14 cellular contexts compared by ENCODE assay signal in the genomic region with DNA sequence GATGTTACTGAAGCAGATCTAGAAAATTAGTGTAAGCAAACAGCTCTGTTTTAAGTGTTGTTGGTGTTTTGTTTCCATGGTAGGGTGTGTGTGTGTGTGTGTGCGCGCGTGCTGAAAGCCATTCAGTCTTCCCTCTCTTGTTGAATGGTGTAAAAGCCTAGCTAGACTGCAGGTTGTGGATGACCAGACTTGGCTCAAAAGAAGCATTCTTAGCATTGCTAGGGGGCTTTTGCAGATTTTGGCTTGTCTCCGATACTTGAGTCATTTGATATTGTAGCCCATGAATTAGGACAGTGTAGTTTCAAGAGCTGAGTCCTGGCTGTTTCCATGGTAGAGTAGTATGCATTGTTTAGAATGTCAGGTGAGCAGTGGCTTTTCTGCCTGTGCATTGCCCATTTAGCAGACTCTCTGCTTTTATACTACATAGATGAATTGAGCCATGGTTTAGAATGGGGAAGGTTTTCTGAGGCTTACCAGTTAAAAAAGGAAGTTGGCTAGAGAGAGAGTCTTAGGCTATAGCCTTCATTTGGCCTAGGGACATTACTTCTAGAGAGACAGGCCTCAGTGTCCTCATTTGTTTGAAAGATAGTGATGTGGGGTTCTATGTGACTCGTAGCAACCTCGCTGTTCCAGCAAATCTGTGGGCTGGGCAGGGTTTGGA.
DNase-seq lines count a peak whose midpoint lies in the region; TF ChIP-seq lines count a peak whose summit lies in the region.
"Had no signal": no experiment of that assay in that cellular context is flagged by ENCODE, and none has a peak within 500 bp of the region (broad histone marks: within the 10 kb centered on the region; RNA-seq: fewer than 3 reads in every experiment).

No MANE protein-coding gene starts in this region.

- H3K9me3 ChIP-seq in osteoblast (ENCODE audit: low read depth, low read length): no peaks in the 10 kb centered on the region
- H3K9me3 ChIP-seq in A673 (ENCODE audit: low read depth, low read length, poor library complexity, severe bottlenecking): no peaks in the 10 kb centered on the region
- no peaks in the 10 kb centered on the region for H3K9me3 ChIP-seq in tibial artery
- H3K9me3 ChIP-seq: A549, upper lobe of left lung had no signal

- H3K27me3 Mint-ChIP-seq in chondrocyte (ENCODE audit: low read depth): no peaks in the 10 kb centered on the region
- H3K27me3 Mint-ChIP-seq: activated CD4-positive, alpha-beta memory T cell treated with anti-CD3 and anti-CD28 coated beads, Interleukin-2, amount 10 ng/mL, durations not matched to agents 7 days and 5 days had no signal

- no peak overlapping the region for H2AFZ ChIP-seq in osteoblast (ENCODE audit: low read length)
- H2AFZ ChIP-seq: hepatocyte had no signal

- H3K9me3 Mint-ChIP-seq in chondrocyte (ENCODE audit: low read depth): no peaks in the 10 kb centered on the region
- H3K9me3 Mint-ChIP-seq: activated CD4-positive, alpha-beta memory T cell treated with anti-CD3 and anti-CD28 coated beads, Interleukin-2, amount 10 ng/mL, durations not matched to agents 7 days and 5 days had no signal

- peaks cover 81% of the 10 kb centered on the region for H4K20me1 ChIP-seq in osteoblast (ENCODE audit: insufficient read depth, low read length)

- H3K4me1 Mint-ChIP-seq in chondrocyte (ENCODE audit: low read depth): peaks cover 23% of the 10 kb centered on the region

- H3K79me2 ChIP-seq in osteoblast (ENCODE audit: insufficient read depth, low read length): peaks cover 96% of the 10 kb centered on the region

- TF ChIP-seq CTCF in chondrocyte (IDR thresholded peaks at IDR 0.05): no peak
- TF ChIP-seq CTCF in osteoblast (IDR thresholded peaks at IDR 0.05; ENCODE audit: extremely low read depth, low read depth, low read length): no peak
- TF ChIP-seq CTCF in A673 (conservative IDR thresholded peaks at IDR 0.05; ENCODE audit: low read depth, low read length): no peak
- no peak for TF ChIP-seq CTCF in tibial artery (IDR thresholded peaks at IDR 0.05)

- no peak overlapping the region for H3K4me3 Mint-ChIP-seq in chondrocyte (ENCODE audit: unreplicated experiment)
- H3K4me3 Mint-ChIP-seq: activated CD4-positive, alpha-beta memory T cell treated with anti-CD3 and anti-CD28 coated beads, Interleukin-2, amount 10 ng/mL, durations not matched to agents 7 days and 5 days had no signal

- no peaks in the 10 kb centered on the region for H3K36me3 ChIP-seq in osteoblast (ENCODE audit: insufficient read depth, low read length)
- no peaks in the 10 kb centered on the region for H3K36me3 ChIP-seq in A673 (ENCODE audit: insufficient read depth, low read length, poor library complexity, severe bottlenecking)
- no peaks in the 10 kb centered on the region for H3K36me3 ChIP-seq in tibial artery
- H3K36me3 ChIP-seq: cardiac muscle cell, upper lobe of left lung had no signal

- H3K36me3 Mint-ChIP-seq in chondrocyte (ENCODE audit: low read depth): peaks cover 3% of the 10 kb centered on the region

- H3K4me2 ChIP-seq in osteoblast (ENCODE audit: insufficient read depth, low read length): peak overlapping the region; percentile 64
- H3K4me2 ChIP-seq: A549, hepatocyte had no signal

- H3K27me3 ChIP-seq in osteoblast (ENCODE audit: insufficient read depth, low read length) (no peaks in the 10 kb centered on the region), A673 (replicated peaks; ENCODE audit: insufficient read depth, low read depth, low read length, poor library complexity) (no peaks in the 10 kb centered on the region), tibial artery (no peaks in the 10 kb centered on the region)
- H3K27me3 ChIP-seq: cardiac muscle cell, hepatocyte, upper lobe of left lung had no signal

- POLR2A ChIA-PET in A673 (lab: Charles Lee; ENCODE audit: low non-redundant PET): no interaction called here

- intact Hi-C loops in posterior vena cava (cut with DNase I) (no loop called here), A673 (cut with micrococcal nuclease; ENCODE audit: unreplicated experiment) (no loop called here), tibial artery (cut with DNase I; ENCODE audit: low total_unique reads) (no loop called here)

- H3K4me1 ChIP-seq in osteoblast (ENCODE audit: insufficient read depth, low read length) (peaks cover 16% of the 10 kb centered on the region), A673 (ENCODE audit: insufficient read depth, low read length, poor library complexity, severe bottlenecking) (peaks cover 12% of the 10 kb centered on the region), tibial artery (peaks cover 0 to 8% (median 2%) of the 10 kb centered on the region in 4 donors)
- H3K4me1 ChIP-seq: A549 had no signal

- BruUV-seq in A673 (replicated peaks; lab: Mats Ljungman, UMichigan): no TSS peak

- peak overlapping the region; percentile 62 for H3K27ac Mint-ChIP-seq in chondrocyte (ENCODE audit: unreplicated experiment)
- H3K27ac Mint-ChIP-seq: activated CD4-positive, alpha-beta memory T cell treated with anti-CD3 and anti-CD28 coated beads, Interleukin-2, amount 10 ng/mL, durations not matched to agents 7 days and 5 days had no signal

- DNase-seq in NCI-H2107 treated with DMSO at 0.1 percent for 48 hours (lab: John Stamatoyannopoulos, UW; ENCODE audit: unreplicated experiment): peak; percentile 60
- no peak for DNase-seq in NCI-H2107 (lab: John Stamatoyannopoulos, UW)
- peak; percentile 29 for DNase-seq in NCI-H2029 (lab: John Stamatoyannopoulos, UW)
- DNase-seq in chondrocyte (ENCODE audit: low spot score): no peak
- DNase-seq in osteoblast (ENCODE audit: insufficient read length, low spot score, missing footprints): peak; percentile 79
- no peak for DNase-seq in posterior vena cava (ENCODE audit: low spot score)
- no peak for DNase-seq in A673 (ENCODE audit: low spot score)
- DNase-seq in tibial artery: no peak
- DNase-seq: activated CD4-positive, alpha-beta memory T cell treated with anti-CD3 and anti-CD28 coated beads, Interleukin-2, amount 10 ng/mL, durations not matched to agents 7 days and 5 days; NCI-H1048; upper lobe of left lung had no signal

- peak overlapping the region; percentile 45 for H3K27ac ChIP-seq in osteoblast (ENCODE audit: low read depth, low read length)
- no peak overlapping the region for H3K27ac ChIP-seq in A673 (ENCODE audit: low read depth, low read length, poor library complexity, severe bottlenecking)
- no peak overlapping the region for H3K27ac ChIP-seq in tibial artery
- H3K27ac ChIP-seq: A549, cardiac muscle cell, hepatocyte, upper lobe of left lung had no signal

- CTCF ChIA-PET in A673 (lab: Charles Lee): no interaction called here

- H3K4me3 ChIP-seq in osteoblast (ENCODE audit: insufficient read depth, low read length) (no peak overlapping the region), A673 (ENCODE audit: low read depth, low read length, poor library complexity, severe bottlenecking) (no peak overlapping the region), tibial artery (no peak overlapping the region)
- H3K4me3 ChIP-seq: A549, cardiac muscle cell, hepatocyte, upper lobe of left lung had no signal

Comparison
In these comparisons a context has a peak if more than half of its experiments do, and no peak if none do; other contexts are left out.
1. DNase-seq: peak in NCI-H2107 treated with DMSO at 0.1 percent for 48 hours (single experiment), NCI-H2029 (single experiment) and osteoblast (single experiment); none in NCI-H2107 (single experiment), chondrocyte (single experiment), posterior vena cava (single experiment), A673 (single experiment) and tibial artery (0 of 2).